10 cellular contexts compared by ENCODE assay signal in genomic region chr18:44799422-44800421, GRCh38.
DNase-seq lines count a peak whose midpoint lies in the region; ATAC-seq and TF ChIP-seq lines count a peak whose summit lies in the region.
"Had no signal": no experiment of that assay in that cellular context is flagged by ENCODE, and none has a peak within 500 bp of the region (broad histone marks: within the 10 kb centered on the region; RNA-seq: fewer than 3 reads in every experiment).

No MANE protein-coding gene starts in this region.

- TF ChIP-seq CTCF in kidney epithelial cell (IDR thresholded peaks at IDR 0.05; ENCODE audit: insufficient read depth, low read length, poor library complexity, severe bottlenecking) (no peak), Caco-2 (IDR thresholded peaks at IDR 0.05; ENCODE audit: insufficient read depth in 1 of 2, low read depth in 1 of 2, low read length in 1 of 2, severe bottlenecking in 1 of 2, unreplicated experiment in 1 of 2) (no peak)

- no peaks in the 10 kb centered on the region for H3K4me1 ChIP-seq in CD4-positive, alpha-beta memory T cell (ENCODE audit: insufficient read depth, low read length)
- H3K4me1 ChIP-seq in Caco-2 = peaks cover 66% of the 10 kb centered on the region

- intact Hi-C loops in CD4-positive, alpha-beta memory T cell (cut with micrococcal nuclease) = no loop called here
- intact Hi-C loops in Caco-2 (cut with micrococcal nuclease; ENCODE audit: unreplicated experiment) = loop anchor here (5.0 to 10.0 kb wide), 2 partner anchors 98 to 555 kb away; no protein-coding TSS in a partner anchor

- ATAC-seq in GM18508 (IDR thresholded peaks at IDR 0.05; ENCODE audit: insufficient read depth, unreplicated experiment) (peak; percentile 58), GM21619 (IDR thresholded peaks at IDR 0.05; ENCODE audit: unreplicated experiment) (peak; percentile 67)

- no peak overlapping the region for H3K4me3 Mint-ChIP-seq in CD4-positive, alpha-beta memory T cell
- H3K4me3 Mint-ChIP-seq in Caco-2 (ENCODE audit: unreplicated experiment) = no peak overlapping the region

- H3K4me1 Mint-ChIP-seq in CD4-positive, alpha-beta memory T cell = peaks cover 0 to 2% (median under 1%) of the 10 kb centered on the region in 4 donors
- H3K4me1 Mint-ChIP-seq in Caco-2 (ENCODE audit: low read depth, unreplicated experiment) = peaks cover 39% of the 10 kb centered on the region

- DNase-seq in KG1 (lab: John Stamatoyannopoulos, UW) (peak; percentile 19), kidney epithelial cell (ENCODE audit: low read depth) (peak; percentile 65), NCI-H524 treated with DMSO at 0.1 percent for 48 hours (lab: John Stamatoyannopoulos, UW) (no peak), NAMALWA (ENCODE audit: low spot score) (no peak), Caco-2 (no peak)
- DNase-seq in CD4-positive, alpha-beta memory T cell = no peak
- DNase-seq: activated naive CD4-positive, alpha-beta T cell treated with anti-CD3 and anti-CD28 coated beads, Interleukin-2, amount 50 U/mL, for 16 hours; head of caudate nucleus had no signal

- no peaks in the 10 kb centered on the region for H3K36me3 Mint-ChIP-seq in CD4-positive, alpha-beta memory T cell
- H3K36me3 Mint-ChIP-seq in Caco-2 (ENCODE audit: insufficient read depth, unreplicated experiment) = peaks cover 5% of the 10 kb centered on the region

- H3K9me3 Mint-ChIP-seq in CD4-positive, alpha-beta memory T cell = peaks cover 0 to 6% (median 2%) of the 10 kb centered on the region in 8 donors
- no peaks in the 10 kb centered on the region for H3K9me3 Mint-ChIP-seq in Caco-2 (ENCODE audit: unreplicated experiment)

- no peak overlapping the region for H3K27ac ChIP-seq in CD4-positive, alpha-beta memory T cell (ENCODE audit: low read depth, low read length)

- POLR2A ChIA-PET in CD4-positive, alpha-beta memory T cell (lab: Charles Lee; ENCODE audit: partially characterized antibody) = no interaction called here
- POLR2A ChIA-PET in Caco-2 (lab: Charles Lee) = no interaction called here

- no peak overlapping the region for H3K4me3 ChIP-seq in kidney epithelial cell (ENCODE audit: low read depth, low read length)
- H3K4me3 ChIP-seq in CD4-positive, alpha-beta memory T cell (ENCODE audit: low read length in 2 of 2) = no peak overlapping the region
- H3K4me3 ChIP-seq in Caco-2 (ENCODE audit: low read depth, low read length) = no peak overlapping the region

- H3K27ac Mint-ChIP-seq in CD4-positive, alpha-beta memory T cell = no peak overlapping the region
- H3K27ac Mint-ChIP-seq in Caco-2 (ENCODE audit: unreplicated experiment) = no peak overlapping the region

- BruUV-seq in Caco-2 (replicated peaks; lab: Mats Ljungman, UMichigan) = no TSS peak

- no peaks in the 10 kb centered on the region for H3K9me3 ChIP-seq in CD4-positive, alpha-beta memory T cell (ENCODE audit: control insufficient read depth in 1 of 2, low read length in 2 of 2)
- no peaks in the 10 kb centered on the region for H3K9me3 ChIP-seq in Caco-2

- H3K27me3 ChIP-seq in kidney epithelial cell (ENCODE audit: control insufficient read depth, insufficient read depth, low read length) = no peaks in the 10 kb centered on the region
- H3K27me3 ChIP-seq in CD4-positive, alpha-beta memory T cell (ENCODE audit: insufficient read depth, low read length) = no peaks in the 10 kb centered on the region
- no peaks in the 10 kb centered on the region for H3K27me3 ChIP-seq in Caco-2 (replicated peaks; ENCODE audit: control insufficient read depth, insufficient read depth, low read length)

- CTCF ChIA-PET in CD4-positive, alpha-beta memory T cell (lab: Charles Lee; ENCODE audit: partially characterized antibody) = no interaction called here
- CTCF ChIA-PET in Caco-2 (lab: Charles Lee) = no interaction called here

- H3K36me3 ChIP-seq in kidney epithelial cell (ENCODE audit: control insufficient read depth, insufficient read depth, low read length) = no peaks in the 10 kb centered on the region
- no peaks in the 10 kb centered on the region for H3K36me3 ChIP-seq in CD4-positive, alpha-beta memory T cell (ENCODE audit: insufficient read depth, low read length)
- H3K36me3 ChIP-seq in Caco-2 (ENCODE audit: control insufficient read depth, insufficient read depth, low read length) = no peaks in the 10 kb centered on the region

- H3K27me3 Mint-ChIP-seq in CD4-positive, alpha-beta memory T cell = peaks cover 2 to 4% of the 10 kb centered on the region in 2 donors
- H3K27me3 Mint-ChIP-seq in Caco-2 (ENCODE audit: insufficient read depth, unreplicated experiment) = no peaks in the 10 kb centered on the region

Comparison
In these comparisons a context has a peak if more than half of its experiments do, and no peak if none do; other contexts are left out.
1. DNase-seq: peak in KG1 (single experiment) and kidney epithelial cell (single experiment); none in NCI-H524 treated with DMSO at 0.1 percent for 48 hours (single experiment), NAMALWA (single experiment), CD4-positive, alpha-beta memory T cell (0 of 5) and Caco-2 (0 of 2).